ENCODE assay signal across 1 cellular context in genomic region chr17:59830846-59831486, GRCh38.
TF ChIP-seq lines count a peak whose summit lies in the region.

No MANE protein-coding gene starts in this region.

TF ChIP-seq in GM23338, 12 proteins besides CTCF, POLR2A, EP300 and RAD21 (continued from another document):
- TF ChIP-seq, protein P1, sequence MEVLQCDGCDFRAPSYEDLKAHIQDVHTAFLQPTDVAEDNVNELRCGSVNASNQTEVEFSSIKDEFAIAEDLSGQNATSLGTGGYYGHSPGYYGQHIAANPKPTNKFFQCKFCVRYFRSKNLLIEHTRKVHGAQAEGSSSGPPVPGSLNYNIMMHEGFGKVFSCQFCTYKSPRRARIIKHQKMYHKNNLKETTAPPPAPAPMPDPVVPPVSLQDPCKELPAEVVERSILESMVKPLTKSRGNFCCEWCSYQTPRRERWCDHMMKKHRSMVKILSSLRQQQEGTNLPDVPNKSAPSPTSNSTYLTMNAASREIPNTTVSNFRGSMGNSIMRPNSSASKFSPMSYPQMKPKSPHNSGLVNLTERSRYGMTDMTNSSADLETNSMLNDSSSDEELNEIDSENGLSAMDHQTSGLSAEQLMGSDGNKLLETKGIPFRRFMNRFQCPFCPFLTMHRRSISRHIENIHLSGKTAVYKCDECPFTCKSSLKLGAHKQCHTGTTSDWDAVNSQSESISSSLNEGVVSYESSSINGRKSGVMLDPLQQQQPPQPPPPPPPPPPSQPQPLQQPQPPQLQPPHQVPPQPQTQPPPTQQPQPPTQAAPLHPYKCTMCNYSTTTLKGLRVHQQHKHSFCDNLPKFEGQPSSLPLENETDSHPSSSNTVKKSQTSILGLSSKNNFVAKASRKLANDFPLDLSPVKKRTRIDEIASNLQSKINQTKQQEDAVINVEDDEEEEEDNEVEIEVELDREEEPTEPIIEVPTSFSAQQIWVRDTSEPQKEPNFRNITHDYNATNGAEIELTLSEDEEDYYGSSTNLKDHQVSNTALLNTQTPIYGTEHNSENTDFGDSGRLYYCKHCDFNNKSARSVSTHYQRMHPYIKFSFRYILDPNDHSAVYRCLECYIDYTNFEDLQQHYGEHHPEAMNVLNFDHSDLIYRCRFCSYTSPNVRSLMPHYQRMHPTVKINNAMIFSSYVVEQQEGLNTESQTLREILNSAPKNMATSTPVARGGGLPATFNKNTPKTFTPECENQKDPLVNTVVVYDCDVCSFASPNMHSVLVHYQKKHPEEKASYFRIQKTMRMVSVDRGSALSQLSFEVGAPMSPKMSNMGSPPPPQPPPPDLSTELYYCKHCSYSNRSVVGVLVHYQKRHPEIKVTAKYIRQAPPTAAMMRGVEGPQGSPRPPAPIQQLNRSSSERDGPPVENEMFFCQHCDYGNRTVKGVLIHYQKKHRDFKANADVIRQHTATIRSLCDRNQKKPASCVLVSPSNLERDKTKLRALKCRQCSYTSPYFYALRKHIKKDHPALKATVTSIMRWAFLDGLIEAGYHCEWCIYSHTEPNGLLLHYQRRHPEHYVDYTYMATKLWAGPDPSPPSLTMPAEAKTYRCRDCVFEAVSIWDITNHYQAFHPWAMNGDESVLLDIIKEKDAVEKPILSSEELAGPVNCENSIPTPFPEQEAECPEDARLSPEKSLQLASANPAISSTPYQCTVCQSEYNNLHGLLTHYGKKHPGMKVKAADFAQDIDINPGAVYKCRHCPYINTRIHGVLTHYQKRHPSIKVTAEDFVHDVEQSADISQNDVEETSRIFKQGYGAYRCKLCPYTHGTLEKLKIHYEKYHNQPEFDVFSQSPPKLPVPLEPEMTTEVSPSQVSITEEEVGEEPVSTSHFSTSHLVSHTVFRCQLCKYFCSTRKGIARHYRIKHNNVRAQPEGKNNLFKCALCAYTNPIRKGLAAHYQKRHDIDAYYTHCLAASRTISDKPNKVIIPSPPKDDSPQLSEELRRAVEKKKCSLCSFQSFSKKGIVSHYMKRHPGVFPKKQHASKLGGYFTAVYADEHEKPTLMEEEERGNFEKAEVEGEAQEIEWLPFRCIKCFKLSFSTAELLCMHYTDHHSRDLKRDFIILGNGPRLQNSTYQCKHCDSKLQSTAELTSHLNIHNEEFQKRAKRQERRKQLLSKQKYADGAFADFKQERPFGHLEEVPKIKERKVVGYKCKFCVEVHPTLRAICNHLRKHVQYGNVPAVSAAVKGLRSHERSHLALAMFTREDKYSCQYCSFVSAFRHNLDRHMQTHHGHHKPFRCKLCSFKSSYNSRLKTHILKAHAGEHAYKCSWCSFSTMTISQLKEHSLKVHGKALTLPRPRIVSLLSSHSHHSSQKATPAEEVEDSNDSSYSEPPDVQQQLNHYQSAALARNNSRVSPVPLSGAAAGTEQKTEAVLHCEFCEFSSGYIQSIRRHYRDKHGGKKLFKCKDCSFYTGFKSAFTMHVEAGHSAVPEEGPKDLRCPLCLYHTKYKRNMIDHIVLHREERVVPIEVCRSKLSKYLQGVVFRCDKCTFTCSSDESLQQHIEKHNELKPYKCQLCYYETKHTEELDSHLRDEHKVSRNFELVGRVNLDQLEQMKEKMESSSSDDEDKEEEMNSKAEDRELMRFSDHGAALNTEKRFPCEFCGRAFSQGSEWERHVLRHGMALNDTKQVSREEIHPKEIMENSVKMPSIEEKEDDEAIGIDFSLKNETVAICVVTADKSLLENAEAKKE (CRISPR knock-in tag; IDR thresholded peaks at IDR 0.05): no peak
- TF ChIP-seq NANOG (IDR thresholded peaks at IDR 0.05; ENCODE audit: borderline replicate concordance): no peak
TF ChIP-seq in GM23338: peak in this region for 0.
